Comparison of ENCODE assay signal across 11 cellular contexts in the genomic region with DNA sequence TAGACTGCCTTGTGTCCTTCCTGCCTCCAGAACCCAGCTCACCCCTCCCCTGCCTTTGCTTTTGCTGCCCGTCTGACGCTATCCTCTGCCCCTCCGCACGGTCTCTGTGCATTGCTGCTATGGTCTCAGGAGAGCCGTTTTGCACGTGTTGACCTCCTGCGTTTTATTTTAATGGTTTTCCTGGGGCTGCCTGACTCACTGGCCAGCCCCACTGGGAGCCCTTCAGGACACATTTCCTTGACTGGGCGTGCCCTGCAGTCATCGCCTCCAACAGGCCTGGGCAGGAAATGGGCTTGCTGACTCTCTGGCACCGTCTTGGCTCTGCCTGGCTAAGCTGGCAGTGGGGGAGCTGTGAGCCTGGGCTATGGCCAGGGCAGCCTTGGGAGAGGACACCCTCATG. TPM values are rescaled to one million over a fixed set of nuclear protein-coding genes. Genes with fewer than 3 reads are reported as not detected.
DNase-seq lines count a peak whose midpoint lies in the region; ATAC-seq, FAIRE-seq and TF ChIP-seq lines count a peak whose summit lies in the region.
"Had no signal": no experiment of that assay in that cellular context is flagged by ENCODE, and none has a peak within 500 bp of the region (broad histone marks: within the 10 kb centered on the region; RNA-seq: fewer than 3 reads in every experiment).

No MANE protein-coding gene starts in this region.

- no peak overlapping the region for H3K9ac ChIP-seq in HepG2 (ENCODE audit: insufficient read depth, low read depth, low read length)

- H3K79me2 ChIP-seq in HepG2 (ENCODE audit: insufficient read depth, low read length): no peaks in the 10 kb centered on the region

- TF ChIP-seq CTCF in right lobe of liver (IDR thresholded peaks at IDR 0.05): no peak
- TF ChIP-seq CTCF in HepG2 (CRISPR knock-in tag; IDR thresholded peaks at IDR 0.05): no peak
- TF ChIP-seq CTCF in left ventricle myocardium inferior (IDR thresholded peaks at IDR 0.05; ENCODE audit: borderline replicate concordance): no peak
- no peak for TF ChIP-seq CTCF in lower lobe of right lung (IDR thresholded peaks at IDR 0.05)

- intact Hi-C loops in right lobe of liver (cut with DNase I) (loop anchor here in 1 of 2 donors (10.0 kb wide), 1 partner anchor 82 kb away; no protein-coding TSS in a partner anchor), HepG2 (cut with micrococcal nuclease; ENCODE audit: unreplicated experiment) (no loop called here), left ventricle myocardium inferior (cut with micrococcal nuclease) (no loop called here), lower lobe of right lung (cut with DNase I) (no loop called here)

- no peak overlapping the region for H3K4me2 ChIP-seq in HepG2 (ENCODE audit: low read depth, low read length)

- no peak overlapping the region for H3K27ac ChIP-seq in right lobe of liver
- H3K27ac ChIP-seq in HepG2 (ENCODE audit: extremely low read length, insufficient read depth, low read length): no peak overlapping the region
- H3K27ac ChIP-seq in left ventricle myocardium inferior (replicated peaks): peak overlapping the region; percentile 67
- no peak overlapping the region for H3K27ac ChIP-seq in lower lobe of right lung
- H3K27ac ChIP-seq: thoracic aorta had no signal

- no peak overlapping the region for H3K4me3 ChIP-seq in right lobe of liver
- no peak overlapping the region for H3K4me3 ChIP-seq in HepG2 (replicated peaks in 1 of 3; ENCODE audit: insufficient read depth in 1 of 3, low read depth in 2 of 3, low read length in 3 of 3)
- H3K4me3 ChIP-seq in left ventricle myocardium inferior: no peak overlapping the region
- H3K4me3 ChIP-seq in lower lobe of right lung: no peak overlapping the region
- H3K4me3 ChIP-seq: thoracic aorta had no signal

- in situ Hi-C loops in HepG2 (cut with HindIII; ENCODE audit: extremely low pct_ligation_motif_present, low pct_unique_long_range_greater_than_20kb): no loop called here

- TF ChIP-seq RAD21 in HepG2 (CRISPR knock-in tag; IDR thresholded peaks at IDR 0.05): no peak

- no peak overlapping the region for H2AFZ ChIP-seq in HepG2 (ENCODE audit: low read length)

- no peak overlapping the region for H3K27ac Mint-ChIP-seq in naive thymus-derived CD8-positive, alpha-beta T cell
- H3K27ac Mint-ChIP-seq: CD4-positive, alpha-beta memory T cell had no signal

- ATAC-seq in right lobe of liver (peak in 3 of 4 donors; percentile 10 to 18 (median 15)), HepG2 (no peak), lower lobe of right lung (no peak), GM18519 (IDR thresholded peaks at IDR 0.05; ENCODE audit: low FRiP score, unreplicated experiment) (no peak)
- ATAC-seq in naive thymus-derived CD8-positive, alpha-beta T cell: no peak

- H3K36me3 ChIP-seq in right lobe of liver: no peaks in the 10 kb centered on the region
- no peaks in the 10 kb centered on the region for H3K36me3 ChIP-seq in HepG2 (replicated peaks in 1 of 2; ENCODE audit: control insufficient read depth in 1 of 2, insufficient read depth in 2 of 2, low read length in 2 of 2)
- H3K36me3 ChIP-seq in left ventricle myocardium inferior: no peaks in the 10 kb centered on the region
- no peaks in the 10 kb centered on the region for H3K36me3 ChIP-seq in lower lobe of right lung
- H3K36me3 ChIP-seq: thoracic aorta had no signal

- WGBS in right lobe of liver (ENCODE audit: insufficient coverage, low coverage, low lambda C conversion rate, missing lambda C conversion rate): 69% methylated on average over 10 of the region's 10 CpGs
- 59% methylated on average over 8 of the region's 10 CpGs for WGBS in HepG2 (ENCODE audit: low lambda C conversion rate)

- H3K27me3 Mint-ChIP-seq in naive thymus-derived CD8-positive, alpha-beta T cell: peaks cover 1 to 27% (median 6%) of the 10 kb centered on the region in 5 donors

- TF ChIP-seq POLR2A in right lobe of liver (IDR thresholded peaks at IDR 0.05): no peak
- TF ChIP-seq POLR2A in HepG2 (IDR thresholded peaks at IDR 0.05; ENCODE audit: insufficient read depth in 1 of 2, low read depth in 2 of 2, low read length in 2 of 2): no peak

- POLR2A ChIA-PET in HepG2 (lab: Yijun Ruan, JAX): no interaction called here
- POLR2A ChIA-PET in naive thymus-derived CD8-positive, alpha-beta T cell (lab: Charles Lee): no interaction called here

- H3K4me3 Mint-ChIP-seq in naive thymus-derived CD8-positive, alpha-beta T cell: no peak overlapping the region
- H3K4me3 Mint-ChIP-seq: CD4-positive, alpha-beta memory T cell had no signal

- DNase-seq in right lobe of liver (no peak), HepG2 (ENCODE audit: low spot score) (no peak), UCSD-AML1 (lab: John Stamatoyannopoulos, UW; ENCODE audit: unreplicated experiment) (peak; percentile 27), left ventricle myocardium inferior (no peak), lower lobe of right lung (no peak)
- DNase-seq in activated CD4-positive, CD25-positive, alpha-beta regulatory T cell treated with anti-CD3 and anti-CD28 coated beads, Interleukin-2, amount 50 U/mL, for 72 hours: no peak
- no peak for DNase-seq in naive thymus-derived CD8-positive, alpha-beta T cell
- DNase-seq: CD4-positive, alpha-beta memory T cell; NCI-H146 had no signal

- no peaks in the 10 kb centered on the region for H3K9me3 ChIP-seq in right lobe of liver
- no peaks in the 10 kb centered on the region for H3K9me3 ChIP-seq in HepG2 (ENCODE audit: low read length)
- H3K9me3 ChIP-seq in left ventricle myocardium inferior (replicated peaks): no peaks in the 10 kb centered on the region
- no peaks in the 10 kb centered on the region for H3K9me3 ChIP-seq in lower lobe of right lung
- H3K9me3 ChIP-seq: thoracic aorta had no signal

- H3K36me3 Mint-ChIP-seq in naive thymus-derived CD8-positive, alpha-beta T cell: no peaks in the 10 kb centered on the region
- H3K36me3 Mint-ChIP-seq: CD4-positive, alpha-beta memory T cell had no signal

- peaks cover 0 to 4% (median 0%) of the 10 kb centered on the region in 4 donors for H3K4me1 ChIP-seq in right lobe of liver
- peaks cover 35% of the 10 kb centered on the region for H3K4me1 ChIP-seq in HepG2 (ENCODE audit: insufficient read depth, low read length)
- H3K4me1 ChIP-seq in left ventricle myocardium inferior: peaks cover 36% of the 10 kb centered on the region
- peaks cover 10% of the 10 kb centered on the region for H3K4me1 ChIP-seq in lower lobe of right lung

- no peak for FAIRE-seq in HepG2 (lab: Jason Lieb, UNC)

- no peaks in the 10 kb centered on the region for H3K27me3 ChIP-seq in right lobe of liver
- H3K27me3 ChIP-seq in HepG2 (ENCODE audit: control insufficient read depth in 1 of 2, insufficient read depth in 2 of 2, low read length in 2 of 2): peaks cover 4 to 42% of the 10 kb centered on the region in 2 experiments; a peak in 4 of 5 replicates
- peaks cover 14% of the 10 kb centered on the region for H3K27me3 ChIP-seq in left ventricle myocardium inferior (ENCODE audit: low read depth)
- H3K27me3 ChIP-seq in lower lobe of right lung (ENCODE audit: low read depth): peaks cover 6% of the 10 kb centered on the region

- H3K4me1 Mint-ChIP-seq in naive thymus-derived CD8-positive, alpha-beta T cell: peaks cover 0 to 1% (median 0%) of the 10 kb centered on the region in 4 donors

- H4K20me1 ChIP-seq in HepG2 (ENCODE audit: insufficient read depth, low read length): no peaks in the 10 kb centered on the region

- no TSS peak for BruUV-seq in HepG2 (replicated peaks; lab: Mats Ljungman, UMichigan)

- TF ChIP-seq EP300 in HepG2 (IDR thresholded peaks at IDR 0.05; ENCODE audit: low read depth in 2 of 2, low read length in 2 of 2): no peak
- TF ChIP-seq EP300 in HepG2 (CRISPR knock-in tag; IDR thresholded peaks at IDR 0.05; ENCODE audit: borderline replicate concordance): no peak

- CTCF ChIA-PET in HepG2 (lab: Yijun Ruan, JAX; ENCODE audit: low intra/inter-chr PET ratio, low total read pairs): no interaction called here

- H3K9me3 Mint-ChIP-seq in naive thymus-derived CD8-positive, alpha-beta T cell: peaks cover 0 to 7% (median 0%) of the 10 kb centered on the region in 9 donors

TF ChIP-seq in HepG2, 621 proteins besides CTCF, POLR2A, EP300 and RAD21 (continues in another document):
- TF ChIP-seq, protein P1, sequence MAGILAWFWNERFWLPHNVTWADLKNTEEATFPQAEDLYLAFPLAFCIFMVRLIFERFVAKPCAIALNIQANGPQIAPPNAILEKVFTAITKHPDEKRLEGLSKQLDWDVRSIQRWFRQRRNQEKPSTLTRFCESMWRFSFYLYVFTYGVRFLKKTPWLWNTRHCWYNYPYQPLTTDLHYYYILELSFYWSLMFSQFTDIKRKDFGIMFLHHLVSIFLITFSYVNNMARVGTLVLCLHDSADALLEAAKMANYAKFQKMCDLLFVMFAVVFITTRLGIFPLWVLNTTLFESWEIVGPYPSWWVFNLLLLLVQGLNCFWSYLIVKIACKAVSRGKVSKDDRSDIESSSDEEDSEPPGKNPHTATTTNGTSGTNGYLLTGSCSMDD (CRISPR knock-in tag; IDR thresholded peaks at IDR 0.05): no peak

RNA-seq across cellular contexts. Expression of a gene that starts 17.9 kb away (rescaled TPM):
- total RNA-seq in right lobe of liver (1,000 to 10,000 TPM in 3 of 6 experiments, 100 to 1,000 TPM in 3; 437 to 1,278 (median 1,014) TPM), HepG2 (2016; rRNA removed; fragmentation: Illumina TruSeq; extraction: Trizol) (77.6 and 89.0 TPM in 2 replicates), left ventricle myocardium inferior (71.3 TPM), lower lobe of right lung (75.2 TPM)
- 56.7 and 64.0 TPM in 2 replicates for total RNA-seq in HepG2 (2016; cell fraction: cytosol; rRNA removed; fragmentation: Illumina TruSeq; extraction: Trizol; ENCODE audit: low read depth)
- 77.7 and 96.7 TPM in 2 replicates for total RNA-seq in HepG2 (2016; cell fraction: insoluble cytoplasmic fraction; rRNA removed; fragmentation: Illumina TruSeq; extraction: Trizol)
- total RNA-seq in HepG2 (2016; cell fraction: membrane; rRNA removed; fragmentation: Illumina TruSeq; extraction: Trizol): 80.8 and 82.9 TPM in 2 replicates
- 36.6 and 39.7 TPM in 2 replicates for total RNA-seq in HepG2 (2016; cell fraction: nucleus; rRNA removed; fragmentation: Illumina TruSeq; extraction: Trizol)
- polyA plus RNA-seq in HepG2 (2011; rRNA removed): 108 and 122 TPM in 2 replicates
- polyA plus RNA-seq in HepG2 (2011; cell fraction: cytosol; rRNA removed): 120 and 164 TPM in 2 replicates
- polyA plus RNA-seq in HepG2 (2011; cell fraction: nucleus; rRNA removed): 48.7 and 65.0 TPM in 2 replicates
- polyA plus RNA-seq in HepG2 (2012): 38.4 and 74.9 TPM in 2 replicates
- polyA plus RNA-seq in HepG2 (2016; cell fraction: cytosol; fragmentation: Illumina TruSeq; extraction: Trizol; ENCODE audit: low read depth): 90.2 and 91.5 TPM in 2 replicates
- 134 and 144 TPM in 2 replicates for polyA plus RNA-seq in HepG2 (2016; cell fraction: insoluble cytoplasmic fraction; fragmentation: Illumina TruSeq; extraction: Trizol; ENCODE audit: low read depth)
- 100 and 111 TPM in 2 replicates for polyA plus RNA-seq in HepG2 (2016; cell fraction: membrane; fragmentation: Illumina TruSeq; extraction: Trizol; ENCODE audit: low read depth)
- polyA plus RNA-seq in HepG2 (2016; cell fraction: nucleus; fragmentation: Illumina TruSeq; extraction: Trizol; ENCODE audit: insufficient read depth, low read depth): 76.1 and 84.6 TPM in 2 replicates
- 90.2 and 1,449 TPM in 2 replicates for polyA minus RNA-seq in HepG2 (2011; rRNA and poly(A)+ RNA removed; ENCODE audit: low replicate concordance)
- 49.5 and 53.8 TPM in 2 replicates for polyA minus RNA-seq in HepG2 (2011; cell fraction: cytosol; rRNA and poly(A)+ RNA removed)
- polyA minus RNA-seq in HepG2 (2011; cell fraction: nucleus; rRNA and poly(A)+ RNA removed): 17.1 and 17.7 TPM in 2 replicates
- total RNA-seq in naive thymus-derived CD8-positive, alpha-beta T cell: not detected
- not detected for polyA plus RNA-seq in naive thymus-derived CD8-positive, alpha-beta T cell
- total RNA-seq: CD4-positive, alpha-beta memory T cell had no signal
- polyA plus RNA-seq: CD4-positive, alpha-beta memory T cell had no signal

Comparison
In these comparisons a context has a peak if more than half of its experiments do, and no peak if none do; other contexts are left out.
1. ATAC-seq: peak in right lobe of liver (3 of 4); none in HepG2 (single experiment), lower lobe of right lung (0 of 2), naive thymus-derived CD8-positive, alpha-beta T cell (0 of 2) and GM18519 (single experiment).
2. RNA of a gene that starts 17.9 kb away (total RNA-seq): 437 to 1,278 TPM in right lobe of liver, 36.6 to 96.7 TPM in HepG2, 75.2 TPM in lower lobe of right lung (single experiment) and 71.3 TPM in left ventricle myocardium inferior (single experiment); not detected in naive thymus-derived CD8-positive, alpha-beta T cell; every median in the first group is over 10 times any median in the second.